20 cellular contexts compared by ENCODE assay signal in the genomic region with DNA sequence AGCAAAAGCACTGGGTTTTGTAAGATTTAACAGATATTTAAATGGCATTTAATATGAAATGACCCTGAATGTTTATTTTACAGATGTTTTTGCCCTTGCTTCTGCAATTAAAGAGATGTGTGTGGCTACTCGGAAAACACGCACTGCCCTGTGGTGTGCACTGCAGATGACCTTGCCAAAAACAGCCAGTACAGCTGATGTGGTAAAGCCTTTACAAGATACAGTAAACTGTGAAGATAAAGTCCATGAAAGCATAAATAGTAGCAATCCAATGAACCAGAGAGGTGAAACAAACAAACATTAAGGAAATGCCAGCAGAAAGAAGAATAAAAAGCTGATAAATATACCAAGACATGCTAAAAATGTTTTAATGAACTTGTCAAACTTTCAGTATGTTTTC. TPM values are rescaled to one million over a fixed set of nuclear protein-coding genes. Genes with fewer than 3 reads are reported as not detected.
DNase-seq lines count a peak whose midpoint lies in the region; ATAC-seq, FAIRE-seq and TF ChIP-seq lines count a peak whose summit lies in the region.
"Had no signal": no experiment of that assay in that cellular context is flagged by ENCODE, and none has a peak within 500 bp of the region (broad histone marks: within the 10 kb centered on the region; RNA-seq: fewer than 3 reads in every experiment).

No MANE protein-coding gene starts in this region.

- no peaks in the 10 kb centered on the region for H3K9me3 Mint-ChIP-seq in activated CD8-positive, alpha-beta memory T cell treated with anti-CD3 and anti-CD28 coated beads, Interleukin-2, amount 10 ng/mL, durations not matched to agents 7 days and 5 days (ENCODE audit: low read depth)
- H3K9me3 Mint-ChIP-seq: CD4-positive, alpha-beta T cell; H9 had no signal

- TF ChIP-seq RAD21 in A549 (conservative IDR thresholded peaks at IDR 0.05 in 1 of 2, IDR thresholded peaks at IDR 0.05 in 1 of 2), result no peak

- FAIRE-seq in A549 (lab: Jason Lieb, UNC), result peak; percentile 96
- FAIRE-seq: D721Med, GM12892, GM18507, K562 had no signal

- CTCF ChIA-PET in A549 (lab: Yijun Ruan, JAX), result interaction anchor here (0.6 to 1.6 kb wide), 2 partner anchors 10 to 343 kb away, joined by 3 to 4 read pairs; no protein-coding TSS in a partner anchor
- CTCF ChIA-PET in activated CD8-positive, alpha-beta memory T cell treated with anti-CD3 and anti-CD28 coated beads, Interleukin-2, amount 10 ng/mL, durations not matched to agents 7 days and 5 days (lab: Charles Lee), result interaction anchor here (1.1 kb wide), 1 partner anchor 140 kb away, joined by 3 read pairs; no protein-coding TSS in a partner anchor

- ATAC-seq in A549 (no peak), GM21529 (IDR thresholded peaks at IDR 0.05; ENCODE audit: unreplicated experiment) (no peak)
- no peak for ATAC-seq in activated CD8-positive, alpha-beta memory T cell treated with anti-CD3 and anti-CD28 coated beads, Interleukin-2, amount 10 ng/mL, durations not matched to agents 7 days and 5 days
- ATAC-seq: K562 had no signal

- no peak overlapping the region for H3K4me3 ChIP-seq in A549
- H3K4me3 ChIP-seq: K562 had no signal

- TF ChIP-seq EP300 in A549 (IDR thresholded peaks at IDR 0.05), result no peak

- no peak for TF ChIP-seq CTCF in A549 (IDR thresholded peaks at IDR 0.05)

- H3K36me3 Mint-ChIP-seq in activated CD8-positive, alpha-beta memory T cell treated with anti-CD3 and anti-CD28 coated beads, Interleukin-2, amount 10 ng/mL, durations not matched to agents 7 days and 5 days, result peaks cover 7% of the 10 kb centered on the region

- H3K4me3 Mint-ChIP-seq in activated CD8-positive, alpha-beta memory T cell treated with anti-CD3 and anti-CD28 coated beads, Interleukin-2, amount 10 ng/mL, durations not matched to agents 7 days and 5 days, result no peak overlapping the region
- H3K4me3 Mint-ChIP-seq: CD4-positive, alpha-beta T cell; H9 had no signal

- POLR2A ChIA-PET in A549 (lab: Yijun Ruan, JAX), result no interaction called here

- no peaks in the 10 kb centered on the region for H3K4me1 Mint-ChIP-seq in activated CD8-positive, alpha-beta memory T cell treated with anti-CD3 and anti-CD28 coated beads, Interleukin-2, amount 10 ng/mL, durations not matched to agents 7 days and 5 days

- no peak for TF ChIP-seq POLR2A in A549 (IDR thresholded peaks at IDR 0.05; ENCODE audit: low read length)

- H3K9me3 ChIP-seq in A549, result no peaks in the 10 kb centered on the region
- H3K9me3 ChIP-seq: Caco-2 had no signal

- 91% methylated on average over 2 of the region's 2 CpGs for WGBS in A549 (ENCODE audit: missing lambda C conversion rate)

- no peak for DNase-seq in A549 (ENCODE audit: low read depth in 1 of 2, low spot score in 1 of 2)
- DNase-seq in H4 (ENCODE audit: low spot score), result peak; percentile 52
- peak; percentile 28 for DNase-seq in OCI-M1 (lab: John Stamatoyannopoulos, UW)
- DNase-seq in fibroblast of peridontal ligament (ENCODE audit: extremely low read depth), result peak; percentile 13
- DNase-seq in NCI-H2196 (lab: John Stamatoyannopoulos, UW; ENCODE audit: unreplicated experiment), result no peak
- DNase-seq in activated CD8-positive, alpha-beta memory T cell treated with anti-CD3 and anti-CD28 coated beads, Interleukin-2, amount 10 ng/mL, durations not matched to agents 7 days and 5 days, result no peak
- DNase-seq: ACHN; AML-193; Caco-2; CD4-positive, alpha-beta T cell; GDM1; GOT3; H9 had no signal

- no peak overlapping the region for H3K27ac ChIP-seq in A549
- H3K27ac ChIP-seq: C4-2B had no signal

- H3K4me1 ChIP-seq in A549, result no peaks in the 10 kb centered on the region
- H3K4me1 ChIP-seq: Caco-2 had no signal

- no peak overlapping the region for H3K27ac Mint-ChIP-seq in activated CD8-positive, alpha-beta memory T cell treated with anti-CD3 and anti-CD28 coated beads, Interleukin-2, amount 10 ng/mL, durations not matched to agents 7 days and 5 days
- H3K27ac Mint-ChIP-seq: CD4-positive, alpha-beta T cell; H9 had no signal

- no peak overlapping the region for H3K4me2 ChIP-seq in A549

- no peaks in the 10 kb centered on the region for H3K27me3 Mint-ChIP-seq in activated CD8-positive, alpha-beta memory T cell treated with anti-CD3 and anti-CD28 coated beads, Interleukin-2, amount 10 ng/mL, durations not matched to agents 7 days and 5 days
- H3K27me3 Mint-ChIP-seq: CD4-positive, alpha-beta T cell had no signal

TF ChIP-seq in A549, 52 proteins besides CTCF, POLR2A, EP300 and RAD21:
- TF ChIP-seq HDAC2 (IDR thresholded peaks at IDR 0.05), result no peak
- no peak for TF ChIP-seq MAFK (IDR thresholded peaks at IDR 0.05; ENCODE audit: partially characterized antibody)
- TF ChIP-seq NPAS2 (CRISPR knock-in tag; IDR thresholded peaks at IDR 0.05; ENCODE audit: borderline replicate concordance), result no peak
- no peak for TF ChIP-seq GATA3 (IDR thresholded peaks at IDR 0.05; ENCODE audit: borderline replicate concordance)
- no peak for TF ChIP-seq EHF (CRISPR knock-in tag; IDR thresholded peaks at IDR 0.05)
- TF ChIP-seq FOSB (CRISPR knock-in tag; IDR thresholded peaks at IDR 0.05), result no peak
- TF ChIP-seq CHD4 (IDR thresholded peaks at IDR 0.05; ENCODE audit: borderline replicate concordance), result no peak
- TF ChIP-seq USF2 (IDR thresholded peaks at IDR 0.05), result no peak
- TF ChIP-seq CBX2 (IDR thresholded peaks at IDR 0.05; ENCODE audit: borderline replicate concordance, low read depth), result no peak
- TF ChIP-seq RFX5 (IDR thresholded peaks at IDR 0.05), result no peak

RNA-seq across cellular contexts. Expression of gene CCDC43, which starts 15.7 kb away (rescaled TPM):
- polyA plus RNA-seq in A549 (2011; rRNA removed), result 24.1 and 34.3 TPM in 2 replicates
- polyA plus RNA-seq in A549 (2012; cell fraction: cytosol; rRNA removed), result 6.8 and 8.2 TPM in 2 replicates
- polyA plus RNA-seq in A549 (2012; cell fraction: nucleus; rRNA removed), result 2.7 and 5.3 TPM in 2 replicates
- 35.6 to 39.4 TPM (median 37.3 TPM) in 3 replicates for polyA plus RNA-seq in A549 (2017; fragmentation: RNase III; extraction: RNeasy Plus Mini Kit Qiagen cat#74134 plus additional on column Dnase treatment)
- polyA minus RNA-seq in A549 (2011; rRNA and poly(A)+ RNA removed), result 6.9 and 8.3 TPM in 2 replicates
- 30.8 and 46.6 TPM in 2 replicates for total RNA-seq in H4 (2014; rRNA removed; shearing (Covaris generic))
- total RNA-seq in activated CD8-positive, alpha-beta memory T cell treated with anti-CD3 and anti-CD28 coated beads, Interleukin-2, amount 10 ng/mL, durations not matched to agents 7 days and 5 days, result 10 to 100 TPM; 26.0 to 28.4 TPM

RNA-seq across cellular contexts. Expression of gene MEIOC, which starts 17.6 kb away (rescaled TPM):
- 18.0 and 18.2 TPM in 2 replicates for polyA plus RNA-seq in A549 (2011; rRNA removed)
- polyA plus RNA-seq in A549 (2012; cell fraction: cytosol; rRNA removed), result 3.3 and 4.1 TPM in 2 replicates
- polyA plus RNA-seq in A549 (2012; cell fraction: nucleus; rRNA removed), result 1.3 and 3.1 TPM in 2 replicates
- 5.9 to 7.2 TPM (median 6.9 TPM) in 3 replicates for polyA plus RNA-seq in A549 (2017; fragmentation: RNase III; extraction: RNeasy Plus Mini Kit Qiagen cat#74134 plus additional on column Dnase treatment)
- polyA minus RNA-seq in A549 (2011; rRNA and poly(A)+ RNA removed), result 2.8 and 8.5 TPM in 2 replicates
- total RNA-seq in H4 (2014; rRNA removed; shearing (Covaris generic)), result 13.7 and 16.4 TPM in 2 replicates
- not detected for total RNA-seq in activated CD8-positive, alpha-beta memory T cell treated with anti-CD3 and anti-CD28 coated beads, Interleukin-2, amount 10 ng/mL, durations not matched to agents 7 days and 5 days
- total RNA-seq: Caco-2, HT-29 had no signal

RNA-seq across cellular contexts. Expression of gene DBF4B, which starts 34.6 kb away (rescaled TPM):
- 16.5 and 16.9 TPM in 2 replicates for polyA plus RNA-seq in A549 (2011; rRNA removed)
- polyA plus RNA-seq in A549 (2012; cell fraction: cytosol; rRNA removed), result 26.0 and 32.2 TPM in 2 replicates
- 89.2 and 99.4 TPM in 2 replicates for polyA plus RNA-seq in A549 (2012; cell fraction: nucleus; rRNA removed)
- polyA plus RNA-seq in A549 (2017; fragmentation: RNase III; extraction: RNeasy Plus Mini Kit Qiagen cat#74134 plus additional on column Dnase treatment), result 27.5 to 32.3 TPM (median 30.1 TPM) in 3 replicates
- polyA minus RNA-seq in A549 (2011; rRNA and poly(A)+ RNA removed), result 18.9 and 19.3 TPM in 2 replicates
- total RNA-seq in H4 (2014; rRNA removed; shearing (Covaris generic)), result 8.7 and 9.2 TPM in 2 replicates
- total RNA-seq in activated CD8-positive, alpha-beta memory T cell treated with anti-CD3 and anti-CD28 coated beads, Interleukin-2, amount 10 ng/mL, durations not matched to agents 7 days and 5 days, result 10 to 100 TPM; 43.8 to 53.2 TPM

Comparison
In these comparisons a context has a peak if more than half of its experiments do, and no peak if none do; other contexts are left out.
1. DNase-seq: peak in H4 (single experiment), OCI-M1 (single experiment) and fibroblast of peridontal ligament (single experiment); none in A549 (0 of 2), NCI-H2196 (single experiment) and activated CD8-positive, alpha-beta memory T cell treated with anti-CD3 and anti-CD28 coated beads, Interleukin-2, amount 10 ng/mL, durations not matched to agents 7 days and 5 days (single experiment).
2. RNA of gene MEIOC, which starts 17.6 kb away (total RNA-seq): 13.7 to 16.4 TPM in H4; not detected in activated CD8-positive, alpha-beta memory T cell treated with anti-CD3 and anti-CD28 coated beads, Interleukin-2, amount 10 ng/mL, durations not matched to agents 7 days and 5 days; every median in the first group is over 10 times any median in the second.